Comparison of ENCODE assay signal across 1 cellular context in genomic region chr20:53942973-53943372, GRCh38.
TF ChIP-seq lines count a peak whose summit lies in the region.

No MANE protein-coding gene starts in this region.

TF ChIP-seq in HepG2, 621 proteins besides CTCF, POLR2A, EP300 and RAD21 (continued from another document and continues in another):
- TF ChIP-seq ELK4 (CRISPR knock-in tag; IDR thresholded peaks at IDR 0.05; ENCODE audit: borderline replicate concordance) (no peak), NCOA2 (CRISPR knock-in tag; IDR thresholded peaks at IDR 0.05) (peak; percentile 50; the same call in 1 of the 2 replicates), ARID4A (CRISPR knock-in tag; IDR thresholded peaks at IDR 0.05; ENCODE audit: borderline replicate concordance) (no peak), ZNF766 (CRISPR knock-in tag; IDR thresholded peaks at IDR 0.05; ENCODE audit: borderline replicate concordance) (no peak), UBTF (CRISPR knock-in tag; IDR thresholded peaks at IDR 0.05) (peak; percentile 24; the same call in 1 of the 2 replicates), NFATC3 (CRISPR knock-in tag; IDR thresholded peaks at IDR 0.05) (no peak), FUBP1 (CRISPR knock-in tag; IDR thresholded peaks at IDR 0.05; ENCODE audit: borderline replicate concordance) (no peak), RFXAP (CRISPR knock-in tag; IDR thresholded peaks at IDR 0.05; ENCODE audit: borderline replicate concordance) (no peak), HOXD1 (CRISPR knock-in tag; IDR thresholded peaks at IDR 0.05) (no peak), ZSCAN25 (CRISPR knock-in tag; IDR thresholded peaks at IDR 0.05) (no peak), ZNF276 (CRISPR knock-in tag; IDR thresholded peaks at IDR 0.05; ENCODE audit: low read depth) (no peak), AKAP8 (CRISPR knock-in tag; IDR thresholded peaks at IDR 0.05) (no peak), ZBTB39 (CRISPR knock-in tag; IDR thresholded peaks at IDR 0.05) (no peak), MTF2 (CRISPR knock-in tag; IDR thresholded peaks at IDR 0.05; ENCODE audit: borderline replicate concordance) (no peak), NR3C1 (CRISPR knock-in tag; IDR thresholded peaks at IDR 0.05) (no peak), THAP9 (CRISPR knock-in tag; IDR thresholded peaks at IDR 0.05; ENCODE audit: borderline replicate concordance) (no peak), ZXDC (CRISPR knock-in tag; IDR thresholded peaks at IDR 0.05) (no peak), ZNF281 (CRISPR knock-in tag; IDR thresholded peaks at IDR 0.05; ENCODE audit: borderline replicate concordance) (peak; percentile 99), HNF1B (CRISPR knock-in tag; IDR thresholded peaks at IDR 0.05) (no peak), ZNF800 (CRISPR knock-in tag; IDR thresholded peaks at IDR 0.05) (no peak), ZNF607 (CRISPR knock-in tag; IDR thresholded peaks at IDR 0.05; ENCODE audit: borderline replicate concordance) (no peak), RFX1 (IDR thresholded peaks at IDR 0.05) (no peak)
